In genomic region chr2:197675246-197675645, GRCh38 we compare ENCODE assay signal across 10 cellular contexts. TPM values are rescaled to one million over a fixed set of nuclear protein-coding genes. Genes with fewer than 3 reads are reported as not detected.
A peak's percentile ranks its signal among the peaks of the same experiment; 100 is the strongest.
DNase-seq lines count a peak whose midpoint lies in the region; ATAC-seq and TF ChIP-seq lines count a peak whose summit lies in the region.
"Had no signal": no experiment of that assay in that cellular context is flagged by ENCODE, and none has a peak within 500 bp of the region (broad histone marks: within the 10 kb centered on the region; RNA-seq: fewer than 3 reads in every experiment).

TSS of gene RFTN2 (minus strand) at chr2:197675587. CDS start at chr2:197675458, 129 bp downstream.

- no peaks in the 10 kb centered on the region for H3K4me1 Mint-ChIP-seq in naive thymus-derived CD8-positive, alpha-beta T cell
- H3K4me1 Mint-ChIP-seq in stimulated activated effector memory CD8-positive, alpha-beta T cell treated with anti-CD3 and anti-CD28 coated beads, Interleukin-12 subunit alpha, Interleukin-12 subunit beta, amount 100 ng/mL, for 72 hours: peaks cover 5% of the 10 kb centered on the region
- H3K4me1 Mint-ChIP-seq: CD4-positive, CD25-positive, alpha-beta regulatory T cell had no signal

- peaks cover 3 to 31% (median 15%) of the 10 kb centered on the region in 5 donors for H3K27me3 Mint-ChIP-seq in naive thymus-derived CD8-positive, alpha-beta T cell

- H3K27ac ChIP-seq in body of pancreas (peak within 1 kb of the TSS in 3 of 4 donors; percentile 31 to 67 (median 36)), iPS-18a (ENCODE audit: low read length) (no peak within 1 kb of the TSS)

- intact Hi-C loops in body of pancreas (cut with DNase I): no loop called here

- no peak for TF ChIP-seq POLR2A in body of pancreas (IDR thresholded peaks at IDR 0.05)

- H3K4me3 ChIP-seq in BJ (ENCODE audit: low read depth, low read length): peak within 1 kb of the TSS; percentile 38
- H3K4me3 ChIP-seq in body of pancreas: no peak within 1 kb of the TSS
- peak within 1 kb of the TSS; percentile 48 for H3K4me3 ChIP-seq in iPS-18a (ENCODE audit: low read length)
- H3K4me3 ChIP-seq in BE2C (ENCODE audit: low read depth, low read length): no peak within 1 kb of the TSS

- peak within 1 kb of the TSS; percentile 8 for H3K9ac ChIP-seq in iPS-18a (ENCODE audit: low read length)

- no peak within 1 kb of the TSS for H3K4me3 Mint-ChIP-seq in naive thymus-derived CD8-positive, alpha-beta T cell
- no peak within 1 kb of the TSS for H3K4me3 Mint-ChIP-seq in stimulated activated effector memory CD8-positive, alpha-beta T cell treated with anti-CD3 and anti-CD28 coated beads, Interleukin-12 subunit alpha, Interleukin-12 subunit beta, amount 100 ng/mL, for 72 hours
- H3K4me3 Mint-ChIP-seq: CD4-positive, CD25-positive, alpha-beta regulatory T cell; dendritic cell treated with granulocyte-macrophage colony-stimulating factor and Interleukin-4, amounts not matched to agents 40 ng/mL and 50 ng/mL, for 4 days had no signal

- no peaks in the 10 kb centered on the region for H3K36me3 ChIP-seq in BJ (ENCODE audit: control insufficient read depth, insufficient read depth, low read length)
- H3K36me3 ChIP-seq in body of pancreas (replicated peaks in 1 of 2; ENCODE audit: insufficient read depth in 1 of 2, low read depth in 2 of 2): no peaks in the 10 kb centered on the region
- no peaks in the 10 kb centered on the region for H3K36me3 ChIP-seq in iPS-18a (ENCODE audit: control insufficient read depth, low read depth, low read length)
- H3K36me3 ChIP-seq in BE2C: no peaks in the 10 kb centered on the region

- no peaks in the 10 kb centered on the region for H3K9me3 Mint-ChIP-seq in naive thymus-derived CD8-positive, alpha-beta T cell
- no peaks in the 10 kb centered on the region for H3K9me3 Mint-ChIP-seq in stimulated activated effector memory CD8-positive, alpha-beta T cell treated with anti-CD3 and anti-CD28 coated beads, Interleukin-12 subunit alpha, Interleukin-12 subunit beta, amount 100 ng/mL, for 72 hours
- H3K9me3 Mint-ChIP-seq: CD4-positive, CD25-positive, alpha-beta regulatory T cell; dendritic cell treated with granulocyte-macrophage colony-stimulating factor and Interleukin-4, amounts not matched to agents 40 ng/mL and 50 ng/mL, for 4 days had no signal

- DNase-seq in BJ (ENCODE audit: low read depth): no peak
- DNase-seq in body of pancreas: no peak
- DNase-seq in putamen (ENCODE audit: low spot score): peak; percentile 47
- DNase-seq in naive thymus-derived CD8-positive, alpha-beta T cell: no peak
- no peak for DNase-seq in stimulated activated effector memory CD8-positive, alpha-beta T cell treated with anti-CD3 and anti-CD28 coated beads, Interleukin-12 subunit alpha, Interleukin-12 subunit beta, amount 100 ng/mL, for 72 hours (ENCODE audit: low spot score in 2 of 2)
- DNase-seq in BE2C: no peak
- DNase-seq: CD4-positive, CD25-positive, alpha-beta regulatory T cell had no signal

- H3K9me3 ChIP-seq in body of pancreas (no peaks in the 10 kb centered on the region), iPS-18a (ENCODE audit: control insufficient read depth, low read depth, low read length) (no peaks in the 10 kb centered on the region), BE2C (no peaks in the 10 kb centered on the region)

- H3K27ac Mint-ChIP-seq in naive thymus-derived CD8-positive, alpha-beta T cell: peak within 1 kb of the TSS in 1 of 10 donors; percentile 32
- H3K27ac Mint-ChIP-seq in stimulated activated effector memory CD8-positive, alpha-beta T cell treated with anti-CD3 and anti-CD28 coated beads, Interleukin-12 subunit alpha, Interleukin-12 subunit beta, amount 100 ng/mL, for 72 hours: no peak within 1 kb of the TSS
- H3K27ac Mint-ChIP-seq: CD4-positive, CD25-positive, alpha-beta regulatory T cell; dendritic cell treated with granulocyte-macrophage colony-stimulating factor and Interleukin-4, amounts not matched to agents 40 ng/mL and 50 ng/mL, for 4 days had no signal

- no peak for ATAC-seq in body of pancreas
- ATAC-seq in naive thymus-derived CD8-positive, alpha-beta T cell: no peak
- ATAC-seq in stimulated activated effector memory CD8-positive, alpha-beta T cell treated with anti-CD3 and anti-CD28 coated beads, Interleukin-12 subunit alpha, Interleukin-12 subunit beta, amount 100 ng/mL, for 72 hours: no peak
- ATAC-seq in HG02798 (IDR thresholded peaks at IDR 0.05; ENCODE audit: poor library complexity, unreplicated experiment): no peak

- 40 to 47% methylated on average over 3 of the region's 3 CpGs for WGBS in body of pancreas, 2 donors

- POLR2A ChIA-PET in BJ (lab: Charles Lee): interaction anchor here (0.6 kb wide), 1 partner anchor 35 kb away, joined by 3 read pairs; no protein-coding TSS in a partner anchor
- POLR2A ChIA-PET in naive thymus-derived CD8-positive, alpha-beta T cell (lab: Charles Lee): interaction anchor here (0.6 to 0.7 kb wide), 2 partner anchors 241 to 264 kb away, joined by 3 to 4 read pairs; no protein-coding TSS in a partner anchor

- no peak for TF ChIP-seq CTCF in BJ (IDR thresholded peaks at IDR 0.05; ENCODE audit: insufficient read depth, low read depth, low read length)
- TF ChIP-seq CTCF in body of pancreas (IDR thresholded peaks at IDR 0.05): no peak
- no peak for TF ChIP-seq CTCF in BE2C (IDR thresholded peaks at IDR 0.05; ENCODE audit: low read depth, low read length)

- CTCF ChIA-PET in BJ (lab: Yijun Ruan, JAX): no interaction called here

- H3K36me3 Mint-ChIP-seq in naive thymus-derived CD8-positive, alpha-beta T cell: no peaks in the 10 kb centered on the region
- H3K36me3 Mint-ChIP-seq in stimulated activated effector memory CD8-positive, alpha-beta T cell treated with anti-CD3 and anti-CD28 coated beads, Interleukin-12 subunit alpha, Interleukin-12 subunit beta, amount 100 ng/mL, for 72 hours: no peaks in the 10 kb centered on the region

- H3K27me3 ChIP-seq in BJ (ENCODE audit: control insufficient read depth, insufficient read depth, low read length) (no peaks in the 10 kb centered on the region), body of pancreas (no peaks in the 10 kb centered on the region), iPS-18a (ENCODE audit: control insufficient read depth, insufficient read depth, low read length) (no peaks in the 10 kb centered on the region), BE2C (peaks cover 20% of the 10 kb centered on the region)

- no peaks in the 10 kb centered on the region for H3K4me1 ChIP-seq in body of pancreas
- H3K4me1 ChIP-seq in iPS-18a (ENCODE audit: control insufficient read depth, low read depth, low read length): peaks cover 29% of the 10 kb centered on the region
- H3K4me1 ChIP-seq in BE2C: no peaks in the 10 kb centered on the region

RNA-seq across cellular contexts. Expression of gene RFTN2, which starts in this region (rescaled TPM):
- polyA plus RNA-seq in BJ (2011; rRNA removed): 0.04 and 0.16 TPM in 2 replicates
- 0.72 TPM in 1 of 2 replicates, not detected in the other for polyA minus RNA-seq in BJ (2011; rRNA and poly(A)+ RNA removed)
- 10 to 100 TPM in 1 of 2 donors, 1 to 10 TPM in 1; 1.3 to 11.9 TPM for total RNA-seq in body of pancreas
- total RNA-seq in naive thymus-derived CD8-positive, alpha-beta T cell: under 1 TPM; 0.22 to 0.47 TPM
- under 1 TPM in 1 of 3 donors, not detected in 2; 0.13 TPM for polyA plus RNA-seq in naive thymus-derived CD8-positive, alpha-beta T cell
- 0.29 TPM for polyA plus RNA-seq in BE2C (2012; ENCODE audit: insufficient read depth, insufficient read length, low read depth)
- total RNA-seq: CD4-positive, CD25-positive, alpha-beta regulatory T cell had no signal

Comparison
In these comparisons a context has a peak if more than half of its experiments do, and no peak if none do; other contexts are left out.
1. H3K4me3 ChIP-seq: peak in BJ (single experiment) and iPS-18a (single experiment); none in body of pancreas (0 of 2) and BE2C (single experiment).